ENCODE assay signal across 20 cellular contexts in the genomic region with DNA sequence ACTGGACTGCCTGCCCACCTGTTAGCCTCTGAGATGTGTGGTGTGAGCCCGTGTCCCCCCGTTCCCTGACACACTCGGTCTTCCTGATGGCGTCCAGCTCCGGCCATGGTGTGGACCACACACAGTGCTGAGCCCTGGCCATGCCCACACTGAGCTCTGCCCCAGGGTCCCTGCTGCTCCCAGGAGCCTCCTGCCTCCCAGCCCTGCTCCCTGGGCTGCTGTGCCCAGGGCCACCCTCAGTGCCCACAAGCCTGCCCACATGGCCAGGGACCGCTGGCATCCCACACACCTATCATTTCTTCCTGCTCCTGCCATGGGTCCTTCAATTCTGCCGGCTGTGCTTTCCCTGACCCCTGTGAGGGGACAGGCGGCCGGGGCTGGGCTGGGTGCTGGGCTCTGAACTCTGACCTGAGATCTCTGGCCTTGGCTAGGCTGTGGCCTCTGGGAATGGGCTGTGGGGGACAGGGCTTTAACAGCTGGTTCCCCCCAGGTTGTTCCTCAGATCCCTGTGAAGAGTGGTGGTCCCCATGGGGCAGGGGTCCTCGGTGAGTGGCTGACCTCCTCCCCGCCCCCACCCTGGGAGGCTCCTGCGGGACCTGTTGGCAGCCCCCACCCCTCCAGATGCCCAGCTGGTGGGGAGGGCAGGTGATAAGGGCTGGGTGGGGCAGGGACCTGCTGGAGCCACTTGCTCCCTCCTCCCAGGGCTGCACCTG. TPM values are rescaled to one million over a fixed set of nuclear protein-coding genes. Genes with fewer than 3 reads are reported as not detected.
DNase-seq lines count a peak whose midpoint lies in the region; ATAC-seq and TF ChIP-seq lines count a peak whose summit lies in the region.
"Had no signal": no experiment of that assay in that cellular context is flagged by ENCODE, and none has a peak within 500 bp of the region (broad histone marks: within the 10 kb centered on the region; RNA-seq: fewer than 3 reads in every experiment).

No MANE protein-coding gene starts in this region.

- peaks cover 5% of the 10 kb centered on the region for H3K36me3 Mint-ChIP-seq in T-helper 17 cell (ENCODE audit: low read depth)

- intact Hi-C loops in right cardiac atrium (cut with DNase I) = no loop called here
- intact Hi-C loops in heart right ventricle (cut with DNase I) = no loop called here
- intact Hi-C loops in lower lobe of right lung (cut with DNase I) = no loop called here

- WGBS in right cardiac atrium = 91% methylated on average over 12 of the region's 12 CpGs
- 88 to 90% methylated on average over 11 to 12 of the region's 12 CpGs for WGBS in heart right ventricle, 2 donors

- H3K9me3 ChIP-seq in right cardiac atrium (ENCODE audit: control insufficient read depth, low read length) = no peaks in the 10 kb centered on the region
- H3K9me3 ChIP-seq in heart right ventricle = no peaks in the 10 kb centered on the region
- no peaks in the 10 kb centered on the region for H3K9me3 ChIP-seq in T-helper 17 cell (ENCODE audit: control insufficient read depth, low read length, poor library complexity, severe bottlenecking)
- H3K9me3 ChIP-seq in lower lobe of right lung = no peaks in the 10 kb centered on the region
- H3K9me3 ChIP-seq in BE2C = no peaks in the 10 kb centered on the region

- peaks cover 15% of the 10 kb centered on the region for H3K4me1 Mint-ChIP-seq in T-helper 17 cell

- peak overlapping the region; percentile 61 for H3K4me3 Mint-ChIP-seq in T-helper 17 cell
- H3K4me3 Mint-ChIP-seq: GM23338 had no signal

- H3K27ac ChIP-seq in right cardiac atrium (ENCODE audit: low read length) = no peak overlapping the region
- H3K27ac ChIP-seq in heart right ventricle = no peak overlapping the region
- H3K27ac ChIP-seq in lower lobe of right lung = peak overlapping the region; percentile 46

- DNase-seq in right cardiac atrium = peak in 2 of 3 donors; percentile 51 to 55
- no peak for DNase-seq in heart right ventricle
- DNase-seq in T-helper 17 cell = no peak
- peak; percentile 46 for DNase-seq in lower lobe of right lung
- DNase-seq in ureter (ENCODE audit: low spot score) = peak; percentile 43
- DNase-seq in BE2C = no peak
- DNase-seq: ACHN; AML-193; CD4-positive, CD25-positive, alpha-beta regulatory T cell; NCI-H1436; NCI-H2029; NCI-H2171 treated with DMSO at 0.1 percent for 48 hours; NCI-H748 treated with DMSO at 0.1 percent for 48 hours; RPMI8226 had no signal

- peaks cover 0 to 83% (median 15%) of the 10 kb centered on the region in 9 donors for H3K36me3 ChIP-seq in heart right ventricle
- peaks cover 75% of the 10 kb centered on the region for H3K36me3 ChIP-seq in lower lobe of right lung
- H3K36me3 ChIP-seq in BE2C = peaks cover 39% of the 10 kb centered on the region

- TF ChIP-seq CTCF in heart right ventricle (IDR thresholded peaks at IDR 0.05) (no peak), lower lobe of right lung (IDR thresholded peaks at IDR 0.05) (no peak), BE2C (IDR thresholded peaks at IDR 0.05; ENCODE audit: low read depth, low read length) (no peak)

- H3K27me3 Mint-ChIP-seq in T-helper 17 cell = no peaks in the 10 kb centered on the region

- H3K4me1 ChIP-seq in right cardiac atrium (ENCODE audit: control insufficient read depth, insufficient read depth, low read length) = no peaks in the 10 kb centered on the region
- peaks cover 0 to 11% (median 8%) of the 10 kb centered on the region in 9 donors for H3K4me1 ChIP-seq in heart right ventricle
- H3K4me1 ChIP-seq in lower lobe of right lung = peaks cover 16% of the 10 kb centered on the region
- no peaks in the 10 kb centered on the region for H3K4me1 ChIP-seq in BE2C

- ATAC-seq in right cardiac atrium (no peak), heart right ventricle (no peak), T-helper 17 cell (no peak), lower lobe of right lung (no peak), GM18519 (IDR thresholded peaks at IDR 0.05; ENCODE audit: low FRiP score, unreplicated experiment) (no peak), GM18502 (IDR thresholded peaks at IDR 0.05; ENCODE audit: poor library complexity, unreplicated experiment) (no peak)
- ATAC-seq: GM23338, HCT116 had no signal

- H3K4me3 ChIP-seq in right cardiac atrium (ENCODE audit: low read length) (no peak overlapping the region), heart right ventricle (no peak overlapping the region), lower lobe of right lung (no peak overlapping the region), BE2C (ENCODE audit: low read depth, low read length) (no peak overlapping the region)
- H3K4me3 ChIP-seq: GM23338 had no signal

- H3K27ac Mint-ChIP-seq in T-helper 17 cell = no peak overlapping the region
- H3K27ac Mint-ChIP-seq: CD4-positive, CD25-positive, alpha-beta regulatory T cell; GM23338 had no signal

- H3K27me3 ChIP-seq in right cardiac atrium (ENCODE audit: control insufficient read depth, insufficient read depth) (no peaks in the 10 kb centered on the region), heart right ventricle (no peaks in the 10 kb centered on the region), lower lobe of right lung (ENCODE audit: low read depth) (no peaks in the 10 kb centered on the region), BE2C (no peaks in the 10 kb centered on the region)

RNA-seq across cellular contexts. Expression of gene CEMP1, which starts 4.0 kb away (rescaled TPM):
- total RNA-seq in right cardiac atrium (not detected), heart right ventricle (not detected), T-helper 17 cell (under 1 TPM; 0.23 to 0.75 TPM), lower lobe of right lung (1.4 TPM), ureter (0.29 TPM)
- polyA plus RNA-seq in right cardiac atrium (0.27 TPM), heart right ventricle (under 1 TPM; 0.20 to 0.44 TPM)
- 4.7 TPM for polyA plus RNA-seq in BE2C (2012; ENCODE audit: insufficient read depth, insufficient read length, low read depth)
- total RNA-seq: NCI-H460, SK-MEL-5 had no signal

RNA-seq across cellular contexts. Expression of gene AMDHD2, which starts 7.1 kb away (rescaled TPM):
- total RNA-seq in right cardiac atrium = 10 to 100 TPM; 10.6 to 16.5 (median 14.4) TPM
- polyA plus RNA-seq in right cardiac atrium = 12.1 TPM
- 10 to 100 TPM in 5 of 10 donors, 1 to 10 TPM in 5; 7.1 to 20.1 (median 9.4) TPM for total RNA-seq in heart right ventricle
- polyA plus RNA-seq in heart right ventricle = 10 to 100 TPM; 12.2 to 20.8 TPM
- 100 to 1,000 TPM; 189 to 206 TPM for total RNA-seq in T-helper 17 cell
- total RNA-seq in lower lobe of right lung = 53.4 TPM
- 23.2 TPM for total RNA-seq in ureter
- polyA plus RNA-seq in BE2C (2012; ENCODE audit: insufficient read depth, insufficient read length, low read depth) = 39.4 TPM

RNA-seq across cellular contexts. Expression of gene PDPK1, which starts 10.6 kb away (rescaled TPM):
- total RNA-seq in right cardiac atrium (10 to 100 TPM; 35.7 to 44.9 (median 37.8) TPM), heart right ventricle (10 to 100 TPM; 31.3 to 47.7 (median 38.3) TPM), T-helper 17 cell (10 to 100 TPM; 65.5 to 69.7 TPM), lower lobe of right lung (74.4 TPM), ureter (65.9 TPM)
- polyA plus RNA-seq in right cardiac atrium (18.0 TPM), heart right ventricle (10 to 100 TPM; 11.0 to 17.4 TPM)
- 52.4 TPM for polyA plus RNA-seq in BE2C (2012; ENCODE audit: insufficient read depth, insufficient read length, low read depth)

RNA-seq across cellular contexts. Expression of gene ATP6V0C, which starts 13.5 kb away (rescaled TPM):
- 100 to 1,000 TPM; 153 to 180 (median 179) TPM for total RNA-seq in right cardiac atrium
- 206 TPM for polyA plus RNA-seq in right cardiac atrium
- 100 to 1,000 TPM; 104 to 209 (median 130) TPM for total RNA-seq in heart right ventricle
- polyA plus RNA-seq in heart right ventricle = 100 to 1,000 TPM in 1 of 2 donors, 10 to 100 TPM in 1; 58.5 to 243 TPM
- 100 to 1,000 TPM; 188 to 189 TPM for total RNA-seq in T-helper 17 cell
- 313 TPM for total RNA-seq in lower lobe of right lung
- 170 TPM for total RNA-seq in ureter
- polyA plus RNA-seq in BE2C (2012; ENCODE audit: insufficient read depth, insufficient read length, low read depth) = 645 TPM

RNA-seq across cellular contexts. Expression of gene TBC1D24, which starts 52.3 kb away (rescaled TPM):
- total RNA-seq in right cardiac atrium = 10 to 100 TPM; 11.6 to 15.5 (median 13.0) TPM
- 5.7 TPM for polyA plus RNA-seq in right cardiac atrium
- 10 to 100 TPM in 4 of 10 donors, 1 to 10 TPM in 6; 6.2 to 14.9 (median 9.2) TPM for total RNA-seq in heart right ventricle
- 1 to 10 TPM; 3.4 to 5.4 TPM for polyA plus RNA-seq in heart right ventricle
- total RNA-seq in T-helper 17 cell = 1 to 10 TPM; 4.4 to 8.4 TPM
- 40.2 TPM for total RNA-seq in lower lobe of right lung
- total RNA-seq in ureter = 6.5 TPM
- polyA plus RNA-seq in BE2C (2012; ENCODE audit: insufficient read depth, insufficient read length, low read depth) = 27.6 TPM

Comparison
In these comparisons a context has a peak if more than half of its experiments do, and no peak if none do; other contexts are left out.
1. DNase-seq: peak in right cardiac atrium (2 of 3), lower lobe of right lung (single experiment) and ureter (single experiment); none in heart right ventricle (0 of 2), T-helper 17 cell (0 of 3) and BE2C (single experiment).